Comparison of ENCODE assay signal across 1 cellular context in genomic region chr12:116480210-116480818, GRCh38.
TF ChIP-seq lines count a peak whose summit lies in the region.

No MANE protein-coding gene starts in this region.

TF ChIP-seq in IMR-90, 13 proteins besides CTCF, POLR2A, EP300 and RAD21 (continued from another document):
- TF ChIP-seq USF2 (IDR thresholded peaks at IDR 0.05; ENCODE audit: low read depth, low read length), result no peak
- no peak for TF ChIP-seq MAZ (IDR thresholded peaks at IDR 0.05; ENCODE audit: borderline replicate concordance, low read depth, low read length)
- no peak for TF ChIP-seq FOS (IDR thresholded peaks at IDR 0.05; ENCODE audit: low read depth, low read length)
- no peak for TF ChIP-seq CHD1 (IDR thresholded peaks at IDR 0.05; ENCODE audit: low read depth, low read length)
